Comparison of ENCODE assay signal across 12 cellular contexts in the genomic region with DNA sequence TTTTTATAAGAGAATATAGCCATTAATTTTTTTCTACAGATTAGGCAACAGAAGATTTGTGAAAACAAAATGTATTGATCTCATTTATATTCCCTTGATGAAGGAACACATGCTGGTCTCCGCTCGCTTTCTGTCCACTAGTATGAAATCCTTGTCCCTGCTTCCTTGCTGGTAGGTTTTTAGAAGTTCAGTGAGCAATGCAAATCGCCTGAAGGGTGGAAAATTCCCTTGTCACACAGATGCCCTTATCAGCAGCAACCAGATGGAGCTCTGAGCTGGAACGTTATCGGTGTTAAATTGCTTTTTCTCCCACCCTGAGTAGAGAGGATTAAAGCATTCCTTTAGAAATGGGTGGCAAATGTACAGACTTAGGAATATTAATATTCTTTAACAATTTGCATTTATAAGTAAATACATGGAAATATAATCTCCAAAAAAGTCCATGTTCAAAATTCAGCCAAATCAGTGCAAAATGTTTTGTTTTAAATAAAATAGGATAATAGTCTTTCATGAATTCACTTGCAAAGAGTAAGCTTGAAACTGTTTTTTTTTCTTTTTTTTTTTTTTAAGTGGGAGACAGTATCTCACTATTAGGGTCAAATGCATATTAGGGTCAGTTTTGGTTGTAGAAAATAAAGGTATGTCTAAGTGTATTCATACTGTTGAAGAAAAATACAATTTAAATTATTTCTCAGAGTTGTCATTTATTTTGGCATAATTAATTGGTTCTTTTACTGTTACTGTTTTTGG.
DNase-seq lines count a peak whose midpoint lies in the region; ATAC-seq lines count a peak whose summit lies in the region.
"Had no signal": no experiment of that assay in that cellular context is flagged by ENCODE, and none has a peak within 500 bp of the region (broad histone marks: within the 10 kb centered on the region; RNA-seq: fewer than 3 reads in every experiment).

No MANE protein-coding gene starts in this region.

- DNase-seq in CMK (ENCODE audit: low read depth), result peak; percentile 96
- peak; percentile 85 for DNase-seq in NCI-H2171 treated with DMSO at 0.1 percent for 48 hours (lab: John Stamatoyannopoulos, UW)
- peak; percentile 32 to 70 for DNase-seq in cerebellar nuclear complex (lab: John Stamatoyannopoulos, UW)
- peak; percentile 89 for DNase-seq in islet precursor cell
- DNase-seq in NCI-H510A treated with DMSO at 0.1 percent for 48 hours (lab: John Stamatoyannopoulos, UW), result no peak
- DNase-seq in NCI-H2196 treated with DMSO at 0.1 percent for 48 hours (lab: John Stamatoyannopoulos, UW; ENCODE audit: unreplicated experiment), result no peak
- DNase-seq: activated T-cell treated with anti-CD3 and anti-CD28 coated beads, Interleukin-2, amount 50 U/mL, for 48 hours; body of pancreas; nucleus accumbens; uterus had no signal

- no peak for ATAC-seq in GM19324 (IDR thresholded peaks at IDR 0.05; ENCODE audit: low FRiP score, unreplicated experiment)
- no peak for ATAC-seq in HG03354 (IDR thresholded peaks at IDR 0.05; ENCODE audit: poor library complexity, severe bottlenecking, unreplicated experiment)
- ATAC-seq: body of pancreas had no signal

Comparison
In these comparisons a context has a peak if more than half of its experiments do, and no peak if none do; other contexts are left out.
1. DNase-seq: peak in CMK (single experiment), NCI-H2171 treated with DMSO at 0.1 percent for 48 hours (single experiment), cerebellar nuclear complex (2 of 2) and islet precursor cell (single experiment); none in NCI-H510A treated with DMSO at 0.1 percent for 48 hours (single experiment) and NCI-H2196 treated with DMSO at 0.1 percent for 48 hours (single experiment).